26 cellular contexts compared by ENCODE assay signal in genomic region chr4:28481565-28481964, GRCh38.
A peak's percentile ranks its signal among the peaks of the same experiment; 100 is the strongest.
DNase-seq lines count a peak whose midpoint lies in the region; ATAC-seq, FAIRE-seq and TF ChIP-seq lines count a peak whose summit lies in the region.
"Had no signal": no experiment of that assay in that cellular context is flagged by ENCODE, and none has a peak within 500 bp of the region (broad histone marks: within the 10 kb centered on the region; RNA-seq: fewer than 3 reads in every experiment).

No MANE protein-coding gene starts in this region.

- no peak overlapping the region for H3K4me3 Mint-ChIP-seq in activated T-cell treated with anti-CD3 and anti-CD28 coated beads, Interleukin-2, amount 50 U/mL, for 4 hours
- H3K4me3 Mint-ChIP-seq: activated CD4-positive, alpha-beta T cell treated with anti-CD3 and anti-CD28 coated beads for 36 hours; activated naive CD8-positive, alpha-beta T cell treated with anti-CD3 and anti-CD28 coated beads for 36 hours; CD8-positive, alpha-beta memory T cell had no signal

- no peaks in the 10 kb centered on the region for H3K4me1 Mint-ChIP-seq in activated T-cell treated with anti-CD3 and anti-CD28 coated beads, Interleukin-2, amount 50 U/mL, for 4 hours (ENCODE audit: low read depth)
- H3K4me1 Mint-ChIP-seq: activated CD4-positive, alpha-beta T cell treated with anti-CD3 and anti-CD28 coated beads for 36 hours; activated naive CD8-positive, alpha-beta T cell treated with anti-CD3 and anti-CD28 coated beads for 36 hours; CD8-positive, alpha-beta memory T cell had no signal

- H3K27me3 Mint-ChIP-seq in activated T-cell treated with anti-CD3 and anti-CD28 coated beads, Interleukin-2, amount 50 U/mL, for 4 hours (ENCODE audit: low read depth) = no peaks in the 10 kb centered on the region
- H3K27me3 Mint-ChIP-seq: activated CD4-positive, alpha-beta T cell treated with anti-CD3 and anti-CD28 coated beads for 36 hours; activated naive CD8-positive, alpha-beta T cell treated with anti-CD3 and anti-CD28 coated beads for 36 hours; CD8-positive, alpha-beta memory T cell had no signal

- ATAC-seq in HG03521 (IDR thresholded peaks at IDR 0.05; ENCODE audit: unreplicated experiment) = no peak
- no peak for ATAC-seq in activated T-cell treated with anti-CD3 and anti-CD28 coated beads, Interleukin-2, amount 50 U/mL, for 4 hours
- ATAC-seq: activated CD4-positive, alpha-beta T cell treated with anti-CD3 and anti-CD28 coated beads for 36 hours; HepG2; Panc1; sciatic nerve had no signal

- H3K36me3 ChIP-seq in bronchial epithelial cell (ENCODE audit: control insufficient read depth, insufficient read depth, low read length) = no peaks in the 10 kb centered on the region
- H3K36me3 ChIP-seq: left ventricle myocardium inferior, thyroid gland had no signal

- H3K27me3 ChIP-seq in bronchial epithelial cell (ENCODE audit: control insufficient read depth, insufficient read depth, low read length) = no peaks in the 10 kb centered on the region
- H3K27me3 ChIP-seq: thyroid gland had no signal

- no peak for FAIRE-seq in bronchial epithelial cell (lab: Jason Lieb, UNC)
- FAIRE-seq: HepG2 had no signal

- peaks cover 18% of the 10 kb centered on the region for H3K9me3 Mint-ChIP-seq in activated T-cell treated with anti-CD3 and anti-CD28 coated beads, Interleukin-2, amount 50 U/mL, for 4 hours
- H3K9me3 Mint-ChIP-seq: activated naive CD8-positive, alpha-beta T cell treated with anti-CD3 and anti-CD28 coated beads for 36 hours had no signal

- DNase-seq in DMS53 treated with DMSO at 0.1 percent for 48 hours (lab: John Stamatoyannopoulos, UW; ENCODE audit: unreplicated experiment) (peak; percentile 89), NCI-H1048 (lab: John Stamatoyannopoulos, UW) (peak; percentile 59), bronchial epithelial cell (ENCODE audit: low read depth) (peak; percentile 31), left kidney (ENCODE audit: low read depth, low spot score) (peak; percentile 40)
- DNase-seq in activated CD4-positive, CD25-positive, alpha-beta regulatory T cell treated with anti-CD3 and anti-CD28 coated beads, Interleukin-2, amount 50 U/mL, for 72 hours = no peak
- DNase-seq in activated T-cell treated with anti-CD3 and anti-CD28 coated beads, Interleukin-2, amount 50 U/mL, for 4 hours = no peak
- DNase-seq: activated CD4-positive, alpha-beta T cell treated with anti-CD3 and anti-CD28 coated beads for 36 hours; activated effector memory CD4-positive, alpha-beta T cell treated with anti-CD3 and anti-CD28 coated beads, Interleukin-2, amount 50 U/mL, for 16 hours; activated naive CD8-positive, alpha-beta T cell treated with anti-CD3 and anti-CD28 coated beads for 36 hours; aorta; CD8-positive, alpha-beta memory T cell; DMS79; effector CD4-positive, alpha-beta T cell; GDM1; HCEC 1CT; hypothalamus; Kasumi-1; left ventricle myocardium inferior; MV-4-11; SHP77; stimulated activated CD4-positive, alpha-beta T cell treated with anti-CD3 and anti-CD28 coated beads, Interleukin-2, amount 100 ng/mL, for 48 hours; thyroid gland had no signal

- H3K36me3 Mint-ChIP-seq in activated T-cell treated with anti-CD3 and anti-CD28 coated beads, Interleukin-2, amount 50 U/mL, for 4 hours (ENCODE audit: insufficient read depth) = no peaks in the 10 kb centered on the region
- H3K36me3 Mint-ChIP-seq: activated naive CD8-positive, alpha-beta T cell treated with anti-CD3 and anti-CD28 coated beads for 36 hours; CD8-positive, alpha-beta memory T cell had no signal

- no peak overlapping the region for H3K4me3 ChIP-seq in bronchial epithelial cell (ENCODE audit: low read depth, low read length)
- H3K4me3 ChIP-seq: left ventricle myocardium inferior, thyroid gland had no signal

- no peak for TF ChIP-seq CTCF in bronchial epithelial cell (IDR thresholded peaks at IDR 0.05; ENCODE audit: insufficient read depth, low read length, severe bottlenecking)

Comparison
In these comparisons a context has a peak if more than half of its experiments do, and no peak if none do; other contexts are left out.
1. DNase-seq: peak in DMS53 treated with DMSO at 0.1 percent for 48 hours (single experiment), NCI-H1048 (single experiment), bronchial epithelial cell (single experiment) and left kidney (single experiment); none in activated CD4-positive, CD25-positive, alpha-beta regulatory T cell treated with anti-CD3 and anti-CD28 coated beads, Interleukin-2, amount 50 U/mL, for 72 hours (single experiment) and activated T-cell treated with anti-CD3 and anti-CD28 coated beads, Interleukin-2, amount 50 U/mL, for 4 hours (single experiment).